In genomic region chr4:158769175-158769831, GRCh38 we compare ENCODE assay signal across 7 cellular contexts. TPM values are rescaled to one million over a fixed set of nuclear protein-coding genes. Genes with fewer than 3 reads are reported as not detected.
A peak's percentile ranks its signal among the peaks of the same experiment; 100 is the strongest.
DNase-seq lines count a peak whose midpoint lies in the region; ATAC-seq, FAIRE-seq and TF ChIP-seq lines count a peak whose summit lies in the region.

No MANE protein-coding gene starts in this region.

- FAIRE-seq in urothelium cell line (lab: Jason Lieb, UNC), result no peak

- H3K4me3 ChIP-seq in Peyer's patch (peak overlapping the region; percentile 61 to 90 (median 70)), ovary (peak overlapping the region; percentile 89)

- H3K9me3 ChIP-seq in Peyer's patch, result no peaks in the 10 kb centered on the region
- H3K9me3 ChIP-seq in ovary, result no peaks in the 10 kb centered on the region

- H3K4me3 Mint-ChIP-seq in glutamatergic neuron (ENCODE audit: unreplicated experiment), result peak overlapping the region; percentile 99

- H3K9me3 Mint-ChIP-seq in glutamatergic neuron (ENCODE audit: unreplicated experiment), result peaks cover 5% of the 10 kb centered on the region

- H3K4me1 Mint-ChIP-seq in glutamatergic neuron (ENCODE audit: low read depth, unreplicated experiment), result peaks cover 16% of the 10 kb centered on the region

- peak overlapping the region; percentile 98 for H3K27ac Mint-ChIP-seq in glutamatergic neuron (ENCODE audit: unreplicated experiment)

- TF ChIP-seq CTCF in Peyer's patch (IDR thresholded peaks at IDR 0.05), result no peak
- no peak for TF ChIP-seq CTCF in glutamatergic neuron (IDR thresholded peaks at IDR 0.05; ENCODE audit: partially characterized antibody, unreplicated experiment)
- no peak for TF ChIP-seq CTCF in ovary (IDR thresholded peaks at IDR 0.05)

- peak; percentile 33 for ATAC-seq in GM18867 (IDR thresholded peaks at IDR 0.05; ENCODE audit: unreplicated experiment)
- ATAC-seq in HG02973 (IDR thresholded peaks at IDR 0.05; ENCODE audit: unreplicated experiment), result peak; percentile 34

- intact Hi-C loops in ovary (cut with DNase I), result loop anchor here in 1 of 4 donors (2.0 kb wide), 1 partner anchor 49 kb away; no protein-coding TSS in a partner anchor

- H3K4me1 ChIP-seq in Peyer's patch (peaks cover 0 to 20% (median 0%) of the 10 kb centered on the region in 4 donors), ovary (ENCODE audit: insufficient read depth) (peaks cover 4% of the 10 kb centered on the region)

- H3K36me3 ChIP-seq in Peyer's patch (no peaks in the 10 kb centered on the region), ovary (no peaks in the 10 kb centered on the region)

- H3K36me3 Mint-ChIP-seq in glutamatergic neuron (ENCODE audit: unreplicated experiment), result no peaks in the 10 kb centered on the region

- H3K27me3 Mint-ChIP-seq in glutamatergic neuron (ENCODE audit: unreplicated experiment), result peaks cover 7% of the 10 kb centered on the region

- H3K27me3 ChIP-seq in Peyer's patch (no peaks in the 10 kb centered on the region), ovary (no peaks in the 10 kb centered on the region)

- whole genome bisulfite sequencing in ovary, 3 donors, result 0 to 1% (median 0%) methylated on average over 44 to 47 of the region's 47 CpGs

- DNase-seq in Peyer's patch, result peak; percentile 17 to 73 (median 57)
- peak; percentile 5 to 33 (median 22) for DNase-seq in activated naive CD4-positive, alpha-beta T cell (lab: John Stamatoyannopoulos, UW)
- DNase-seq in glutamatergic neuron, result peak; percentile 66
- peak; percentile 30 to 70 (median 64) for DNase-seq in ovary
- DNase-seq in urothelium cell line (ENCODE audit: low spot score), result peak; percentile 41

- H3K27ac ChIP-seq in Peyer's patch, result peak overlapping the region; percentile 70 to 88 (median 81)
- H3K27ac ChIP-seq in ovary, result peak overlapping the region; percentile 58 to 67

- TF ChIP-seq EP300 in ovary (IDR thresholded peaks at IDR 0.05), result no peak

- TF ChIP-seq POLR2A in Peyer's patch (IDR thresholded peaks at IDR 0.05) (no peak), ovary (IDR thresholded peaks at IDR 0.05) (no peak)

RNA-seq across cellular contexts. Expression of gene FNIP2, which starts 0.5 kb away (rescaled TPM):
- total RNA-seq in Peyer's patch (10 to 100 TPM; 31.9 to 40.8 (median 38.6) TPM), glutamatergic neuron (ENCODE audit: unreplicated experiment) (53.2 TPM), ovary (10 to 100 TPM; 10.8 to 34.1 (median 20.9) TPM)
- 10 to 100 TPM in 1 of 2 donors, 1 to 10 TPM in 1; 6.1 to 18.3 TPM for polyA plus RNA-seq in ovary

RNA-seq across cellular contexts. Expression of gene PPID, which starts 46.1 kb away (rescaled TPM):
- total RNA-seq in Peyer's patch (10 to 100 TPM; 21.9 to 60.2 (median 28.3) TPM), glutamatergic neuron (ENCODE audit: unreplicated experiment) (22.1 TPM), ovary (10 to 100 TPM; 10.9 to 18.2 (median 14.5) TPM)
- polyA plus RNA-seq in ovary, result 10 to 100 TPM; 14.8 to 54.8 TPM

Comparison
In these comparisons a context has a peak if more than half of its experiments do, and no peak if none do; other contexts are left out.
1. Peak in every context shown above with its lines: DNase-seq, ATAC-seq, H3K4me3 ChIP-seq and H3K27ac ChIP-seq.